Comparison of ENCODE assay signal across 23 cellular contexts in genomic region chr9:86061972-86062739, GRCh38. TPM values are rescaled to one million over a fixed set of nuclear protein-coding genes. Genes with fewer than 3 reads are reported as not detected.
DNase-seq lines count a peak whose midpoint lies in the region; ATAC-seq, FAIRE-seq and TF ChIP-seq lines count a peak whose summit lies in the region.
"Had no signal": no experiment of that assay in that cellular context is flagged by ENCODE, and none has a peak within 500 bp of the region (broad histone marks: within the 10 kb centered on the region; RNA-seq: fewer than 3 reads in every experiment).

No MANE protein-coding gene starts in this region.

- no peak overlapping the region for H3K4me3 ChIP-seq in body of pancreas
- no peak overlapping the region for H3K4me3 ChIP-seq in neural progenitor cell
- H3K4me3 ChIP-seq in aorta (ENCODE audit: low read length in 2 of 2) = no peak overlapping the region
- H3K4me3 ChIP-seq: BLaER1 treated with 17β-estradiol and CSF1 and Interleukin-3, amounts not matched to agents 10 nM and 100 nM; GM23338 had no signal

- no peak overlapping the region for H3K9ac ChIP-seq in neural progenitor cell
- H3K9ac ChIP-seq: BLaER1 treated with 17β-estradiol and CSF1 and Interleukin-3, amounts not matched to agents 10 nM and 100 nM had no signal

- no peaks in the 10 kb centered on the region for H3F3A ChIP-seq in neural progenitor cell (ENCODE audit: low read depth)

- 77 to 86% methylated on average over 11 of the region's 11 CpGs for WGBS in body of pancreas, 2 donors
- 88 to 92% methylated on average over 11 of the region's 11 CpGs for WGBS in aorta, 2 donors

- DNase-seq in body of pancreas (no peak), left colon (peak; percentile 49 to 55), neural progenitor cell (ENCODE audit: low spot score) (no peak), urothelium cell line (ENCODE audit: low spot score) (no peak), aorta (no peak), NCI-H526 treated with DMSO at 0.1 percent for 48 hours (lab: John Stamatoyannopoulos, UW) (no peak)
- DNase-seq in central memory CD4-positive, alpha-beta T cell = no peak
- DNase-seq: Caco-2; CD4-positive, alpha-beta memory T cell; DND-41; KG1; NCI-H1092; NCI-H146; NCI-H2029 treated with DMSO at 0.1 percent for 48 hours; NCI-H345; NCI-H524; Right ventricle myocardium superior had no signal

- H3K4me2 ChIP-seq in neural progenitor cell = no peak overlapping the region
- H3K4me2 ChIP-seq: BLaER1 treated with 17β-estradiol and CSF1 and Interleukin-3, amounts not matched to agents 10 nM and 100 nM; GM23338 had no signal

- H3K27me3 Mint-ChIP-seq in neural progenitor cell (ENCODE audit: insufficient read depth, low read depth) = peaks cover 6% of the 10 kb centered on the region

- peaks cover 30% of the 10 kb centered on the region for H3K79me2 ChIP-seq in neural progenitor cell (ENCODE audit: low read depth)

- no peak for TF ChIP-seq POLR2A in body of pancreas (IDR thresholded peaks at IDR 0.05)

- H3K36me3 ChIP-seq in body of pancreas (replicated peaks in 1 of 2; ENCODE audit: insufficient read depth in 1 of 2, low read depth in 2 of 2) (no peaks in the 10 kb centered on the region), neural progenitor cell (no peaks in the 10 kb centered on the region), aorta (ENCODE audit: control insufficient read depth in 1 of 2, insufficient read depth in 2 of 2, low read length in 1 of 2) (no peaks in the 10 kb centered on the region)

- no peak overlapping the region for H2AFZ ChIP-seq in neural progenitor cell (replicated peaks)
- H2AFZ ChIP-seq: GM23338 had no signal

- peaks cover 21% of the 10 kb centered on the region for H3K4me1 ChIP-seq in body of pancreas
- H3K4me1 ChIP-seq in neural progenitor cell = no peaks in the 10 kb centered on the region
- no peaks in the 10 kb centered on the region for H3K4me1 ChIP-seq in aorta (ENCODE audit: control insufficient read depth in 1 of 2, insufficient read depth in 2 of 2, low read length in 2 of 2)
- H3K4me1 ChIP-seq: BLaER1 treated with 17β-estradiol and CSF1 and Interleukin-3, amounts not matched to agents 10 nM and 100 nM; Caco-2 had no signal

- H4K20me1 ChIP-seq in neural progenitor cell (ENCODE audit: low read depth) = peaks cover 38% of the 10 kb centered on the region

- H3K36me3 Mint-ChIP-seq in neural progenitor cell = peaks cover 39% of the 10 kb centered on the region
- H3K36me3 Mint-ChIP-seq: CD4-positive, alpha-beta memory T cell had no signal

- H3K9me3 Mint-ChIP-seq in neural progenitor cell = no peaks in the 10 kb centered on the region
- H3K9me3 Mint-ChIP-seq: GM23338 had no signal

- TF ChIP-seq CTCF in body of pancreas (IDR thresholded peaks at IDR 0.05) (no peak), neural progenitor cell (IDR thresholded peaks at IDR 0.05) (no peak)

- H3K9me3 ChIP-seq in body of pancreas = no peaks in the 10 kb centered on the region
- no peaks in the 10 kb centered on the region for H3K9me3 ChIP-seq in neural progenitor cell (ENCODE audit: low read depth)
- no peaks in the 10 kb centered on the region for H3K9me3 ChIP-seq in aorta (ENCODE audit: control insufficient read depth, low read length)
- H3K9me3 ChIP-seq: BLaER1 treated with 17β-estradiol and CSF1 and Interleukin-3, amounts not matched to agents 10 nM and 100 nM; Caco-2 had no signal

- peak; percentile 65 for FAIRE-seq in urothelium cell line (lab: Jason Lieb, UNC)
- FAIRE-seq: GM12891, RCC 7860 had no signal

- no peaks in the 10 kb centered on the region for H3K27me3 ChIP-seq in body of pancreas
- no peaks in the 10 kb centered on the region for H3K27me3 ChIP-seq in neural progenitor cell
- no peaks in the 10 kb centered on the region for H3K27me3 ChIP-seq in aorta (ENCODE audit: control insufficient read depth in 1 of 2, insufficient read depth in 2 of 2, low read length in 1 of 2)
- H3K27me3 ChIP-seq: BLaER1 treated with 17β-estradiol and CSF1 and Interleukin-3, amounts not matched to agents 10 nM and 100 nM had no signal

- H3K4me3 Mint-ChIP-seq in neural progenitor cell = no peak overlapping the region
- H3K4me3 Mint-ChIP-seq: CD4-positive, alpha-beta memory T cell; GM23338 had no signal

- intact Hi-C loops in body of pancreas (cut with DNase I) = no loop called here
- intact Hi-C loops in left colon (cut with DNase I, micrococcal nuclease) = no loop called here
- intact Hi-C loops in aorta (cut with DNase I) = no loop called here

- ATAC-seq in body of pancreas = no peak
- ATAC-seq in left colon = peak; percentile 80
- no peak for ATAC-seq in aorta (ENCODE audit: low FRiP score)
- ATAC-seq in GM21528 (IDR thresholded peaks at IDR 0.05; ENCODE audit: low FRiP score, unreplicated experiment) = no peak

- H3K27ac Mint-ChIP-seq in neural progenitor cell = peak overlapping the region; percentile 48
- H3K27ac Mint-ChIP-seq: CD4-positive, alpha-beta memory T cell; GM23338 had no signal

- H3K27ac ChIP-seq in body of pancreas (peak overlapping the region in 3 of 4 donors; percentile 43 to 73 (median 66)), neural progenitor cell (no peak overlapping the region), aorta (ENCODE audit: low read depth in 1 of 2, low read length in 2 of 2) (no peak overlapping the region)
- H3K27ac ChIP-seq: BLaER1 treated with 17β-estradiol and CSF1 and Interleukin-3, amounts not matched to agents 10 nM and 100 nM; HL-60 had no signal

- H3K4me1 Mint-ChIP-seq in neural progenitor cell = peaks cover 12% of the 10 kb centered on the region

RNA-seq across cellular contexts. Expression of gene GOLM1, which starts 37.2 kb away (rescaled TPM):
- total RNA-seq in body of pancreas (10 to 100 TPM; 29.0 to 36.6 TPM), left colon (100 to 1,000 TPM; 324 to 443 TPM), neural progenitor cell (ENCODE audit: low replicate concordance) (73.7 and 83.5 TPM in 2 replicates), aorta (10 to 100 TPM; 14.4 to 29.4 TPM)
- 1 to 10 TPM; 4.6 to 5.5 TPM for polyA plus RNA-seq in aorta
- total RNA-seq: CD4-positive, alpha-beta memory T cell had no signal

Comparison
In these comparisons a context has a peak if more than half of its experiments do, and no peak if none do; other contexts are left out.
1. DNase-seq: peak in left colon (2 of 2); none in body of pancreas (0 of 4), neural progenitor cell (single experiment), urothelium cell line (single experiment), central memory CD4-positive, alpha-beta T cell (single experiment), aorta (0 of 2) and NCI-H526 treated with DMSO at 0.1 percent for 48 hours (single experiment).
2. H3K27ac ChIP-seq: peak in body of pancreas (3 of 4); none in neural progenitor cell (single experiment) and aorta (0 of 2).